7 cellular contexts compared by ENCODE assay signal in the genomic region with DNA sequence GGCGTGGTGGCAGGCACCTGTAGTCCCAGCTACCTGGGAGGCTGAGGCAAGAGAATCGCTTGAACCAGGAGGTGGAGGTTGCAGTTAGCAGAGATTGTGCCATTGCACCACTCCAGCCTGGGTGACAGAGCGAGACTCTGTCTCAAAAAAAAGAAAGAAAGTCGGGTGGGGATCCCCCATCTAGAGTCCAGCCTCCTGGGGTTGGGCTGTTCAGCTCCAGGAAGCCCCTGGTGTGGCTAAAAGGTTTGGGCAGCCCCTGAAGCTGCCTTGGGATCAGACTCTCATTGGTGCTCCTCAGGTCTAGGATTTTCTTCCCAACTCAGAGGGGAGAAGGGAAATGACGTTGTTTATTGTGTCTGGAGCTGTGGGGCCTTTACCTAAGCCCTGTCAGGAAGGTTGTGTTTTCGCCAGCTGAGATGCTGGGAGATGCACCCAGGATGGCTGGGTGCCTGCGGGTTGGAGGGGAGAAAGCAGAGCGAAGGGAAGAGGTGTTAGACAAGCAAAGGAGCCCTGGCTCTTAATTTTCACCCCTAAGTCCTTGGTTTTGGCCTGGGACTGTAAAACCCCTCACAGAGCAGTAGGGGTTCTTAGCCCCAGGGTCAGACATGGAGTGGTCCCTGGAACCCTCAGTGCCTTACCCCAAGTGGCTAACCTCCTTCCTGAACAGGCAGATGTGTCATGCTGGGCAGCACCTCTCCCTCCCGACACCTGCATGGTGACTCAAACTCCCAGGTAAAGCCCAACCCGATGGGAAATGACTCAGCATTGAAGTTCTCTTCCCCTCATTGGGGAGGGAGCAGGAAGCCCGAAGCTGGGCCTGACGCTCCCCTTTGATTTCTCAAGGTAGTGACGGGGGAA. TPM values are rescaled to one million over a fixed set of nuclear protein-coding genes. Genes with fewer than 3 reads are reported as not detected.
A peak's percentile ranks its signal among the peaks of the same experiment; 100 is the strongest.
DNase-seq lines count a peak whose midpoint lies in the region; ATAC-seq and TF ChIP-seq lines count a peak whose summit lies in the region.

No MANE protein-coding gene starts in this region.

- ATAC-seq in GM19397 (IDR thresholded peaks at IDR 0.05; ENCODE audit: unreplicated experiment) (peak; percentile 62), left colon (peak; percentile 83), upper lobe of right lung (peak; percentile 90), HG02970 (IDR thresholded peaks at IDR 0.05; ENCODE audit: low FRiP score, unreplicated experiment) (no peak)

- H3K27ac ChIP-seq in HUES48 (ENCODE audit: low read depth, low read length) (peak overlapping the region; percentile 69), upper lobe of right lung (no peak overlapping the region)

- peaks cover 8% of the 10 kb centered on the region for H3K4me1 ChIP-seq in HUES48 (ENCODE audit: control insufficient read depth, insufficient read depth, low read length)
- no peaks in the 10 kb centered on the region for H3K4me1 ChIP-seq in upper lobe of right lung

- H3K36me3 ChIP-seq in HUES48 (ENCODE audit: control insufficient read depth, insufficient read depth, low read length) (no peaks in the 10 kb centered on the region), upper lobe of right lung (no peaks in the 10 kb centered on the region)

- DNase-seq in activated T-cell treated with anti-CD3 and anti-CD28 coated beads for 4 hours (peak; percentile 49), left colon (no peak), upper lobe of right lung (peak; percentile 70), SIG-M5 (lab: John Stamatoyannopoulos, UW) (no peak)

- no peak overlapping the region for H3K9ac ChIP-seq in HUES48 (ENCODE audit: low read depth, low read length)

- H3K9me3 ChIP-seq in HUES48 (ENCODE audit: control insufficient read depth, insufficient read depth, low read length) (no peaks in the 10 kb centered on the region), upper lobe of right lung (no peaks in the 10 kb centered on the region)

- H3K27me3 ChIP-seq in HUES48 (ENCODE audit: control insufficient read depth, insufficient read depth, low read length): no peaks in the 10 kb centered on the region
- no peaks in the 10 kb centered on the region for H3K27me3 ChIP-seq in upper lobe of right lung

- H3K4me3 ChIP-seq in HUES48 (ENCODE audit: low read depth, low read length) (no peak overlapping the region), upper lobe of right lung (no peak overlapping the region)

- no peak for TF ChIP-seq CTCF in upper lobe of right lung (IDR thresholded peaks at IDR 0.05)

- intact Hi-C loops in left colon (cut with DNase I, micrococcal nuclease): no loop called here
- intact Hi-C loops in upper lobe of right lung (cut with DNase I): no loop called here

RNA-seq across cellular contexts. Expression of a gene that starts 21.1 kb away (rescaled TPM):
- total RNA-seq in left colon (1 to 10 TPM; 3.5 to 7.1 TPM), upper lobe of right lung (16.8 TPM)

RNA-seq across cellular contexts. Expression of a gene that starts 57.6 kb away (rescaled TPM):
- total RNA-seq in left colon (10 to 100 TPM; 52.3 to 56.1 TPM), upper lobe of right lung (36.2 TPM)

Comparison
In these comparisons a context has a peak if more than half of its experiments do, and no peak if none do; other contexts are left out.
1. DNase-seq: peak in activated T-cell treated with anti-CD3 and anti-CD28 coated beads for 4 hours (single experiment) and upper lobe of right lung (single experiment); none in left colon (0 of 2) and SIG-M5 (single experiment).